8 cellular contexts compared by ENCODE assay signal in genomic region chr1:13701274-13701650, GRCh38. TPM values are rescaled to one million over a fixed set of nuclear protein-coding genes. Genes with fewer than 3 reads are reported as not detected.
DNase-seq lines count a peak whose midpoint lies in the region; ATAC-seq, FAIRE-seq and TF ChIP-seq lines count a peak whose summit lies in the region.

No MANE protein-coding gene starts in this region.

- H3K9me3 ChIP-seq in A549 (no peaks in the 10 kb centered on the region; the same call in 2 of the 3 replicates), mesodermal cell (ENCODE audit: control insufficient read depth, low read length) (peaks cover 21% of the 10 kb centered on the region)

- POLR2A ChIA-PET in A549 (lab: Yijun Ruan, JAX) = no interaction called here

- no peak for DNase-seq in A549 (ENCODE audit: low read depth in 1 of 2, low spot score in 1 of 2)
- no peak for DNase-seq in astrocyte of the cerebellum (ENCODE audit: low read depth)
- DNase-seq in H7 = no peak
- DNase-seq in NCI-H2107 (lab: John Stamatoyannopoulos, UW) = no peak
- DNase-seq in activated CD4-positive, CD25-positive, alpha-beta regulatory T cell treated with anti-CD3 and anti-CD28 coated beads, Interleukin-2, amount 50 U/mL, for 72 hours = no peak

- no peak for FAIRE-seq in A549 (lab: Jason Lieb, UNC)

- ATAC-seq in A549 = no peak
- peak; percentile 19 for ATAC-seq in GM21717 (IDR thresholded peaks at IDR 0.05; ENCODE audit: unreplicated experiment)
- no peak for ATAC-seq in HG02981 (IDR thresholded peaks at IDR 0.05; ENCODE audit: unreplicated experiment)

- H3K4me3 ChIP-seq in A549 (no peak overlapping the region), astrocyte of the cerebellum (ENCODE audit: low read depth, low read length) (peak overlapping the region; percentile 64), mesodermal cell (ENCODE audit: extremely low read depth, insufficient read depth, low read length, poor library complexity, severe bottlenecking) (peak overlapping the region; percentile 48), H7 (ENCODE audit: insufficient read depth, low read depth, low read length) (no peak overlapping the region)

- H3K4me2 ChIP-seq in A549 = peak overlapping the region; percentile 82; the same call in 2 of the 3 replicates

- in situ Hi-C loops in astrocyte of the cerebellum (cut with HindIII; ENCODE audit: low sequenced_read_pairs) = no loop called here

- CTCF ChIA-PET in A549 (lab: Yijun Ruan, JAX) = no interaction called here

- no peak for TF ChIP-seq RAD21 in A549 (conservative IDR thresholded peaks at IDR 0.05 in 1 of 2, IDR thresholded peaks at IDR 0.05 in 1 of 2)

- H3K27me3 ChIP-seq in H7 (ENCODE audit: control insufficient read depth, insufficient read depth, low read length) = peaks cover 18% of the 10 kb centered on the region

- H3K36me3 ChIP-seq in mesodermal cell (ENCODE audit: control insufficient read depth, insufficient read depth, low read length) (no peaks in the 10 kb centered on the region), H7 (replicated peaks; ENCODE audit: control insufficient read depth, insufficient read depth, low read length) (no peaks in the 10 kb centered on the region)

- 92% methylated on average over 6 of the region's 6 CpGs for WGBS in A549 (ENCODE audit: missing lambda C conversion rate)
- WGBS in mesodermal cell (ENCODE audit: insufficient coverage in 2 of 2), 2 experiments = 90 to 100% methylated on average over 2 of the region's 6 CpGs

- TF ChIP-seq CTCF in A549 (IDR thresholded peaks at IDR 0.05) = no peak
- no peak for TF ChIP-seq CTCF in astrocyte of the cerebellum (IDR thresholded peaks at IDR 0.05; ENCODE audit: low read depth, low read length, missing control alignments)

- TF ChIP-seq EP300 in A549 (IDR thresholded peaks at IDR 0.05) = no peak

- H3K27ac ChIP-seq in A549 = no peak overlapping the region
- no peak overlapping the region for H3K27ac ChIP-seq in mesodermal cell (ENCODE audit: low read depth, low read length, severe bottlenecking)

- H3K4me1 ChIP-seq in A549 = 0 out of 3 replicates have a peak, but pooled peaks cover 4% of the 10 kb centered on the region
- peaks cover 3% of the 10 kb centered on the region for H3K4me1 ChIP-seq in mesodermal cell (ENCODE audit: control insufficient read depth, insufficient read depth, low read length, poor library complexity, severe bottlenecking)

- no peak for TF ChIP-seq POLR2A in A549 (IDR thresholded peaks at IDR 0.05; ENCODE audit: low read length)

TF ChIP-seq in A549, 52 proteins besides CTCF, POLR2A, EP300 and RAD21:
- TF ChIP-seq ZNF302 (CRISPR knock-in tag; IDR thresholded peaks at IDR 0.05) (no peak), SREBF2 (IDR thresholded peaks at IDR 0.05) (no peak)

RNA-seq across cellular contexts. Expression of gene PRDM2, which starts 1.3 kb away (rescaled TPM):
- polyA plus RNA-seq in A549 (2011; rRNA removed) = 8.4 and 8.7 TPM in 2 replicates
- 4.1 TPM in 2 replicates for polyA plus RNA-seq in A549 (2012; cell fraction: cytosol; rRNA removed)
- polyA plus RNA-seq in A549 (2012; cell fraction: nucleus; rRNA removed) = 8.9 and 10.3 TPM in 2 replicates
- 7.7 to 7.9 TPM (median 7.8 TPM) in 3 replicates for polyA plus RNA-seq in A549 (2017; fragmentation: RNase III; extraction: RNeasy Plus Mini Kit Qiagen cat#74134 plus additional on column Dnase treatment)
- 12.1 and 12.4 TPM in 2 replicates for polyA minus RNA-seq in A549 (2011; rRNA and poly(A)+ RNA removed)
- 26.3 TPM for polyA plus RNA-seq in mesodermal cell (2013, experiment 1 of 2)
- polyA plus RNA-seq in mesodermal cell (2013, experiment 2 of 2) = 23.4 TPM
- 8.6 and 15.2 TPM in 2 replicates for total RNA-seq in H7 (2014; rRNA removed; shearing (Covaris generic))

Comparison
In these comparisons a context has a peak if more than half of its experiments do, and no peak if none do; other contexts are left out.
1. H3K4me3 ChIP-seq: peak in astrocyte of the cerebellum (single experiment) and mesodermal cell (single experiment); none in A549 (single experiment) and H7 (single experiment).